Comparison of ENCODE assay signal across 12 cellular contexts in genomic region chr3:113276581-113277080, GRCh38.
A peak's percentile ranks its signal among the peaks of the same experiment; 100 is the strongest.
DNase-seq lines count a peak whose midpoint lies in the region; ATAC-seq and TF ChIP-seq lines count a peak whose summit lies in the region.
"Had no signal": no experiment of that assay in that cellular context is flagged by ENCODE, and none has a peak within 500 bp of the region (broad histone marks: within the 10 kb centered on the region; RNA-seq: fewer than 3 reads in every experiment).

No MANE protein-coding gene starts in this region.

- ATAC-seq in HG03280 (IDR thresholded peaks at IDR 0.05; ENCODE audit: unreplicated experiment), result no peak

- peak overlapping the region; percentile 60 for H3K9ac ChIP-seq in MM.1S (ENCODE audit: low read length)

- H3K4me2 ChIP-seq in MM.1S (ENCODE audit: low read depth, low read length), result peak overlapping the region; percentile 74

- H2AFZ ChIP-seq in MM.1S (ENCODE audit: low read length), result peak overlapping the region; percentile 75

- peaks cover 14% of the 10 kb centered on the region; the same call in 1 of the 2 replicates for H3F3A ChIP-seq in MM.1S (ENCODE audit: insufficient read depth, low read length)

- H3K79me2 ChIP-seq in MM.1S (ENCODE audit: low read length), result no peaks in the 10 kb centered on the region

- 72 to 90% methylated on average over 3 of the region's 7 CpGs for WGBS in mesodermal cell (ENCODE audit: insufficient coverage in 2 of 2), 2 experiments

- no peaks in the 10 kb centered on the region for H4K20me1 ChIP-seq in MM.1S (ENCODE audit: insufficient read depth, low read length)

- TF ChIP-seq CTCF in MM.1S (IDR thresholded peaks at IDR 0.05; ENCODE audit: low read length), result no peak

- peak overlapping the region; percentile 63; the same call in 1 of the 2 replicates for H3K27ac ChIP-seq in MM.1S (ENCODE audit: low read length)
- H3K27ac ChIP-seq in caudate nucleus (ENCODE audit: low read depth, low read length), result peak overlapping the region; percentile 86
- H3K27ac ChIP-seq in mesodermal cell (ENCODE audit: low read depth, low read length, severe bottlenecking), result peak overlapping the region; percentile 83
- H3K27ac ChIP-seq in substantia nigra (ENCODE audit: low read depth, low read length, poor library complexity, severe bottlenecking), result peak overlapping the region; percentile 18

- H3K27me3 ChIP-seq in MM.1S (replicated peaks; ENCODE audit: insufficient read depth, low read length), result no peaks in the 10 kb centered on the region

- H3K9me3 ChIP-seq in MM.1S (replicated peaks; ENCODE audit: insufficient read depth, low read length), result no peaks in the 10 kb centered on the region
- H3K9me3 ChIP-seq in mesodermal cell (ENCODE audit: control insufficient read depth, low read length), result no peaks in the 10 kb centered on the region

- H3K4me3 ChIP-seq in MM.1S (ENCODE audit: low read length) (peak overlapping the region; percentile 51), mesodermal cell (ENCODE audit: extremely low read depth, insufficient read depth, low read length, poor library complexity, severe bottlenecking) (no peak overlapping the region)

- no peaks in the 10 kb centered on the region for H3K9me2 ChIP-seq in MM.1S (replicated peaks; ENCODE audit: insufficient read depth, low read length)

- H3K36me3 ChIP-seq in MM.1S (replicated peaks; ENCODE audit: insufficient read depth, low read length) (no peaks in the 10 kb centered on the region), mesodermal cell (ENCODE audit: control insufficient read depth, insufficient read depth, low read length) (peaks cover 19% of the 10 kb centered on the region)

- peaks cover 10% of the 10 kb centered on the region for H3K4me1 ChIP-seq in MM.1S (ENCODE audit: low read length)
- H3K4me1 ChIP-seq in mesodermal cell (ENCODE audit: control insufficient read depth, insufficient read depth, low read length, poor library complexity, severe bottlenecking), result peaks cover 8% of the 10 kb centered on the region

- DNase-seq in MM.1S, result no peak
- peak in 1 of 61 donors; percentile 27 for DNase-seq in caudate nucleus (lab: John Stamatoyannopoulos, UW)
- peak in 5 of 49 donors; percentile 31 to 68 (median 60) for DNase-seq in substantia nigra (lab: John Stamatoyannopoulos, UW)
- no peak for DNase-seq in UCSD-AML1 (lab: John Stamatoyannopoulos, UW; ENCODE audit: unreplicated experiment)
- no peak for DNase-seq in NCI-H2029 (lab: John Stamatoyannopoulos, UW)
- no peak for DNase-seq in stimulated activated naive CD4-positive, alpha-beta T cell treated with Interleukin-2 at 50 U/mL for 16 hours (lab: John Stamatoyannopoulos, UW)
- DNase-seq: activated naive CD4-positive, alpha-beta T cell treated with Interleukin-2 at 50 U/mL for 16 hours; NCI-H1694 treated with DMSO at 0.1 percent for 48 hours; small intestine; T-helper 1 cell had no signal

Comparison
In these comparisons a context has a peak if more than half of its experiments do, and no peak if none do; other contexts are left out.
1. H3K27ac ChIP-seq: peak in every context shown above with its lines; median percentile 86 in caudate nucleus; 83 in mesodermal cell; 63 in MM.1S; 18 in substantia nigra.